In the genomic region with DNA sequence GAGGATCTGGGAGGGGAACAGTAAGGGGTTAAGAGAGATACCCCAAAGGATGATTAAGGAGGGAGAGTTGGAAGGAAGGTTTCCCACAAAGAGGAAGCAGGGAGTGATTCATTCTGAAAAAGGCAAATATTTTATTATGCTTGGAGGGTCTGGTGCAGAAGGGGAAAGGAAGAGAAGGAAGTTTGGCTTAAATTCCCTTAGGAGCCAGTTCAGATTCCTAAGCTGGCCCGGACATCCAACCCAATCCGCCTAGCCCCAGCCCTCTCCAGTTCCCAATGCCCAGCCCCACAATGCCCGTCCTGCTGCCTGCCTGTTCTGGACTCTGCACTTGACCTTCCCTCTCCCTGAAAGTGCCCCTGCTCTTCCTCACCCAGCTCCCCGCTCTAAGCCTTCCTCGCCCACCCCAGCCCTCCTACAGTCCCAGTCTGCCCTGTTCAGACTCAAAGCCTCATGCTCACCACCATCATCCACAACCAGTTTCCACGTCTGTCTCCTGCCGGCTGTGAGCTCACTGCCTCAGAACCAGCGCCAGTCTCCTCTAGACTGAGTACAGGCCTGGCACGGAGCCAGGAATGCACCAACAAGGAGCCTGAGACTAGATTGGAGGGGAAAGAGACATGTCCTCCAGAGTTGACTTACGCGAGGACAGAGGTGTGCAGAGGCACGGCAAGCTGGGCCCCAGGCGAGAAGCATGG, we compare ENCODE assay signal across 9 cellular contexts. TPM values are rescaled to one million over a fixed set of nuclear protein-coding genes. Genes with fewer than 3 reads are reported as not detected.
A peak's percentile ranks its signal among the peaks of the same experiment; 100 is the strongest.
DNase-seq lines count a peak whose midpoint lies in the region; ATAC-seq and TF ChIP-seq lines count a peak whose summit lies in the region.
"Had no signal": no experiment of that assay in that cellular context is flagged by ENCODE, and none has a peak within 500 bp of the region (broad histone marks: within the 10 kb centered on the region; RNA-seq: fewer than 3 reads in every experiment).

No MANE protein-coding gene starts in this region.

- POLR2A ChIA-PET in activated naive CD8-positive, alpha-beta T cell treated with anti-CD3 and anti-CD28 coated beads, Interleukin-2, amount 10 ng/mL, durations not matched to agents 7 days and 5 days (lab: Charles Lee) = no interaction called here

- H3K36me3 Mint-ChIP-seq in activated naive CD8-positive, alpha-beta T cell treated with anti-CD3 and anti-CD28 coated beads, Interleukin-2, amount 10 ng/mL, durations not matched to agents 7 days and 5 days = peaks cover 36% of the 10 kb centered on the region
- H3K36me3 Mint-ChIP-seq in activated naive CD8-positive, alpha-beta T cell treated with anti-CD3 and anti-CD28 coated beads, Interleukin-2, amount 50 U/mL, for 24 hours (ENCODE audit: low read depth) = peaks cover 13% of the 10 kb centered on the region

- H3K27me3 ChIP-seq in colonic mucosa (no peaks in the 10 kb centered on the region), uterus (no peaks in the 10 kb centered on the region)

- H3K4me3 ChIP-seq in colonic mucosa (no peak overlapping the region), mesodermal cell (ENCODE audit: extremely low read depth, insufficient read depth, low read length, poor library complexity, severe bottlenecking) (no peak overlapping the region), uterus (no peak overlapping the region)

- H3K9ac ChIP-seq in colonic mucosa (ENCODE audit: low read depth in 2 of 2, low read length in 2 of 2) = peak overlapping the region; percentile 48 to 59

- H3K4me1 ChIP-seq in colonic mucosa (peaks cover 39% of the 10 kb centered on the region), mesodermal cell (ENCODE audit: control insufficient read depth, insufficient read depth, low read length, poor library complexity, severe bottlenecking) (peaks cover 73% of the 10 kb centered on the region), uterus (peaks cover 20 to 23% of the 10 kb centered on the region in 2 donors)

- no peaks in the 10 kb centered on the region for H3K36me3 ChIP-seq in colonic mucosa
- H3K36me3 ChIP-seq in mesodermal cell (ENCODE audit: control insufficient read depth, insufficient read depth, low read length) = peaks cover 77% of the 10 kb centered on the region
- no peaks in the 10 kb centered on the region for H3K36me3 ChIP-seq in uterus

- TF ChIP-seq CTCF in colonic mucosa (IDR thresholded peaks at IDR 0.05) (no peak), uterus (IDR thresholded peaks at IDR 0.05) (no peak)

- TF ChIP-seq POLR2A in uterus (IDR thresholded peaks at IDR 0.05) = no peak

- peaks cover 30% of the 10 kb centered on the region for H3K4me1 Mint-ChIP-seq in activated naive CD8-positive, alpha-beta T cell treated with anti-CD3 and anti-CD28 coated beads, Interleukin-2, amount 10 ng/mL, durations not matched to agents 7 days and 5 days
- peaks cover 36% of the 10 kb centered on the region for H3K4me1 Mint-ChIP-seq in activated naive CD8-positive, alpha-beta T cell treated with anti-CD3 and anti-CD28 coated beads, Interleukin-2, amount 50 U/mL, for 24 hours

- H3K4me3 Mint-ChIP-seq in activated naive CD8-positive, alpha-beta T cell treated with anti-CD3 and anti-CD28 coated beads, Interleukin-2, amount 10 ng/mL, durations not matched to agents 7 days and 5 days = no peak overlapping the region
- no peak overlapping the region for H3K4me3 Mint-ChIP-seq in activated naive CD8-positive, alpha-beta T cell treated with anti-CD3 and anti-CD28 coated beads, Interleukin-2, amount 50 U/mL, for 24 hours

- 94 to 95% methylated on average over 7 to 12 of the region's 13 CpGs for WGBS in mesodermal cell (ENCODE audit: insufficient coverage in 2 of 2), 2 experiments

- no peaks in the 10 kb centered on the region for H3K9me3 Mint-ChIP-seq in activated naive CD8-positive, alpha-beta T cell treated with anti-CD3 and anti-CD28 coated beads, Interleukin-2, amount 10 ng/mL, durations not matched to agents 7 days and 5 days
- H3K9me3 Mint-ChIP-seq in activated naive CD8-positive, alpha-beta T cell treated with anti-CD3 and anti-CD28 coated beads, Interleukin-2, amount 50 U/mL, for 24 hours = no peaks in the 10 kb centered on the region

- no peak for DNase-seq in activated naive CD8-positive, alpha-beta T cell treated with anti-CD3 and anti-CD28 coated beads, Interleukin-2, amount 10 ng/mL, durations not matched to agents 7 days and 5 days
- DNase-seq in activated naive CD8-positive, alpha-beta T cell treated with anti-CD3 and anti-CD28 coated beads, Interleukin-2, amount 50 U/mL, for 24 hours = no peak
- peak; percentile 49 for DNase-seq in colonic mucosa
- DNase-seq in uterus = peak; percentile 70 to 75
- no peak for DNase-seq in HK-2 (ENCODE audit: unreplicated experiment)
- DNase-seq in activated CD4-positive, alpha-beta T cell treated with anti-CD3 and anti-CD28 coated beads for 48 hours = no peak
- DNase-seq in stimulated activated CD4-positive, alpha-beta T cell treated with anti-CD3 and anti-CD28 coated beads, Interleukin-4, amount 100 ng/mL, for 4 hours = no peak
- DNase-seq: NCI-H2081 treated with DMSO at 0.1 percent for 48 hours had no signal

- H3K27ac Mint-ChIP-seq in activated naive CD8-positive, alpha-beta T cell treated with anti-CD3 and anti-CD28 coated beads, Interleukin-2, amount 10 ng/mL, durations not matched to agents 7 days and 5 days = peak overlapping the region; percentile 49
- H3K27ac Mint-ChIP-seq in activated naive CD8-positive, alpha-beta T cell treated with anti-CD3 and anti-CD28 coated beads, Interleukin-2, amount 50 U/mL, for 24 hours = no peak overlapping the region

- ATAC-seq in activated naive CD8-positive, alpha-beta T cell treated with anti-CD3 and anti-CD28 coated beads, Interleukin-2, amount 10 ng/mL, durations not matched to agents 7 days and 5 days (ENCODE audit: low read depth) = no peak
- ATAC-seq in activated naive CD8-positive, alpha-beta T cell treated with anti-CD3 and anti-CD28 coated beads, Interleukin-2, amount 50 U/mL, for 24 hours = no peak

- intact Hi-C loops in colonic mucosa (cut with DNase I) (no loop called here), uterus (cut with DNase I; ENCODE audit: low total_unique reads) (no loop called here)

- H3K27ac ChIP-seq in colonic mucosa = peak overlapping the region; percentile 42
- H3K27ac ChIP-seq in mesodermal cell (ENCODE audit: low read depth, low read length, severe bottlenecking) = peak overlapping the region; percentile 60
- H3K27ac ChIP-seq in uterus = peak overlapping the region; percentile 48 to 49

- no peaks in the 10 kb centered on the region for H3K9me3 ChIP-seq in colonic mucosa
- H3K9me3 ChIP-seq in mesodermal cell (ENCODE audit: control insufficient read depth, low read length) = no peaks in the 10 kb centered on the region
- no peaks in the 10 kb centered on the region for H3K9me3 ChIP-seq in uterus

- H3K27me3 Mint-ChIP-seq in activated naive CD8-positive, alpha-beta T cell treated with anti-CD3 and anti-CD28 coated beads, Interleukin-2, amount 10 ng/mL, durations not matched to agents 7 days and 5 days = no peaks in the 10 kb centered on the region
- H3K27me3 Mint-ChIP-seq in activated naive CD8-positive, alpha-beta T cell treated with anti-CD3 and anti-CD28 coated beads, Interleukin-2, amount 50 U/mL, for 24 hours = no peaks in the 10 kb centered on the region

RNA-seq across cellular contexts. Expression of a gene that starts 18.9 kb away (rescaled TPM):
- total RNA-seq in activated naive CD8-positive, alpha-beta T cell treated with anti-CD3 and anti-CD28 coated beads, Interleukin-2, amount 10 ng/mL, durations not matched to agents 7 days and 5 days = 100 to 1,000 TPM; 169 to 177 TPM
- 100 to 1,000 TPM; 197 to 323 TPM for total RNA-seq in colonic mucosa
- polyA plus RNA-seq in mesodermal cell (2013, experiment 1 of 2) = 244 TPM
- polyA plus RNA-seq in mesodermal cell (2013, experiment 2 of 2) = 240 TPM
- 100 to 1,000 TPM in 3 of 4 donors, 10 to 100 TPM in 1; 96.5 to 170 (median 117) TPM for total RNA-seq in uterus

Comparison
In these comparisons a context has a peak if more than half of its experiments do, and no peak if none do; other contexts are left out.
1. DNase-seq: peak in colonic mucosa (single experiment) and uterus (2 of 2); none in activated naive CD8-positive, alpha-beta T cell treated with anti-CD3 and anti-CD28 coated beads, Interleukin-2, amount 10 ng/mL, durations not matched to agents 7 days and 5 days (single experiment), activated naive CD8-positive, alpha-beta T cell treated with anti-CD3 and anti-CD28 coated beads, Interleukin-2, amount 50 U/mL, for 24 hours (single experiment), HK-2 (single experiment), activated CD4-positive, alpha-beta T cell treated with anti-CD3 and anti-CD28 coated beads for 48 hours (single experiment) and stimulated activated CD4-positive, alpha-beta T cell treated with anti-CD3 and anti-CD28 coated beads, Interleukin-4, amount 100 ng/mL, for 4 hours (0 of 2).
2. Peak in every context shown above with its lines, with median percentiles within 50 percentile points of each other: H3K27ac ChIP-seq.